ENCODE assay signal across 1 cellular context in genomic region chr1:93607814-93608187, GRCh38.
A peak's percentile ranks its signal among the peaks of the same experiment; 100 is the strongest.
TF ChIP-seq lines count a peak whose summit lies in the region.

No MANE protein-coding gene starts in this region.

TF ChIP-seq in GM12878, 131 proteins besides CTCF, POLR2A, EP300 and RAD21 (continued from another document and continues in another):
- TF ChIP-seq E2F8 (IDR thresholded peaks at IDR 0.05; ENCODE audit: low read depth, partially characterized antibody), result no peak
- TF ChIP-seq IRF4 (IDR thresholded peaks at IDR 0.05; ENCODE audit: low read depth, low read length), result peak; percentile 98
- no peak for TF ChIP-seq CEBPZ (IDR thresholded peaks at IDR 0.05; ENCODE audit: low read depth, low read length)
- no peak for TF ChIP-seq SMARCA5 (IDR thresholded peaks at IDR 0.05)
- TF ChIP-seq HDGF (IDR thresholded peaks at IDR 0.05), result no peak
- TF ChIP-seq CEBPB (IDR thresholded peaks at IDR 0.05; ENCODE audit: borderline replicate concordance in 1 of 2, low read depth in 2 of 2, low read length in 2 of 2), result peak in 1 of 2 experiments; percentile 88; a peak in 2 of 4 replicates
- TF ChIP-seq SIX5 (IDR thresholded peaks at IDR 0.05; ENCODE audit: low read depth, low read length, severe bottlenecking), result no peak
- TF ChIP-seq SUPT20H (IDR thresholded peaks at IDR 0.05; ENCODE audit: borderline replicate concordance, control insufficient read depth, low read depth, low read length), result no peak
- TF ChIP-seq YY1 (IDR thresholded peaks at IDR 0.05; ENCODE audit: low read depth, low read length), result peak; percentile 55; the same call in 1 of the 2 replicates
- no peak for TF ChIP-seq CHD1 (IDR thresholded peaks at IDR 0.05; ENCODE audit: low read depth, low read length)
- no peak for TF ChIP-seq STAT3 (IDR thresholded peaks at IDR 0.05; ENCODE audit: low read depth, low read length)
- no peak for TF ChIP-seq ESRRA (IDR thresholded peaks at IDR 0.05; ENCODE audit: low read length)
- no peak for TF ChIP-seq HSF1 (IDR thresholded peaks at IDR 0.05; ENCODE audit: low read depth, low read length)
- TF ChIP-seq BCLAF1 (IDR thresholded peaks at IDR 0.05), result no peak
- no peak for TF ChIP-seq FOXK2 (IDR thresholded peaks at IDR 0.05)
- TF ChIP-seq REST (IDR thresholded peaks at IDR 0.05; ENCODE audit: low read depth, low read length), result peak; percentile 24; the same call in 1 of the 2 replicates
- no peak for TF ChIP-seq SPI1 (IDR thresholded peaks at IDR 0.05; ENCODE audit: borderline replicate concordance, insufficient read depth, low read depth, low read length)
- TF ChIP-seq BRCA1 (IDR thresholded peaks at IDR 0.05; ENCODE audit: low read depth, low read length), result no peak
- TF ChIP-seq EGR1 (IDR thresholded peaks at IDR 0.05; ENCODE audit: borderline replicate concordance in 1 of 2, low read depth in 2 of 2, low read length in 2 of 2), result no peak
- TF ChIP-seq ZNF274 (IDR thresholded peaks at IDR 0.05; ENCODE audit: insufficient read depth, insufficient read length), result no peak
- no peak for TF ChIP-seq KDM1A (IDR thresholded peaks at IDR 0.05; ENCODE audit: borderline replicate concordance)
- TF ChIP-seq DPF2 (IDR thresholded peaks at IDR 0.05), result peak; percentile 99
- no peak for TF ChIP-seq RFX5 (IDR thresholded peaks at IDR 0.05; ENCODE audit: low read depth, low read length)
- no peak for TF ChIP-seq EZH2 (IDR thresholded peaks at IDR 0.05; ENCODE audit: borderline replicate concordance, control insufficient read depth, low read depth, low read length)
- no peak for TF ChIP-seq ZNF592 (IDR thresholded peaks at IDR 0.05)
- peak; percentile 100 for TF ChIP-seq ZNF217 (IDR thresholded peaks at IDR 0.05)
- peak; percentile 100 for TF ChIP-seq MEF2A (IDR thresholded peaks at IDR 0.05; ENCODE audit: insufficient read depth, low read depth, low read length)
- TF ChIP-seq SREBF1 (IDR thresholded peaks at IDR 0.05; ENCODE audit: low read length), result peak; percentile 86; the same call in 1 of the 2 replicates
- TF ChIP-seq IRF3 (IDR thresholded peaks at IDR 0.05), result no peak
- peak; percentile 99 for TF ChIP-seq ATF2 (IDR thresholded peaks at IDR 0.05; ENCODE audit: low read length)
- peak; percentile 92 for TF ChIP-seq TBL1XR1 (IDR thresholded peaks at IDR 0.05; ENCODE audit: low read depth, low read length)
- TF ChIP-seq ZNF384 (IDR thresholded peaks at IDR 0.05; ENCODE audit: borderline replicate concordance, low read depth, low read length), result no peak
- no peak for TF ChIP-seq LARP7 (IDR thresholded peaks at IDR 0.05)
- TF ChIP-seq ZSCAN29 (IDR thresholded peaks at IDR 0.05), result no peak
- no peak for TF ChIP-seq ZNF622 (IDR thresholded peaks at IDR 0.05)
- TF ChIP-seq NRF1 (conservative IDR thresholded peaks at IDR 0.05; ENCODE audit: low read depth, low read length), result no peak
- no peak for TF ChIP-seq E2F4 (IDR thresholded peaks at IDR 0.05; ENCODE audit: low read depth, low read length)
